In the genomic region with DNA sequence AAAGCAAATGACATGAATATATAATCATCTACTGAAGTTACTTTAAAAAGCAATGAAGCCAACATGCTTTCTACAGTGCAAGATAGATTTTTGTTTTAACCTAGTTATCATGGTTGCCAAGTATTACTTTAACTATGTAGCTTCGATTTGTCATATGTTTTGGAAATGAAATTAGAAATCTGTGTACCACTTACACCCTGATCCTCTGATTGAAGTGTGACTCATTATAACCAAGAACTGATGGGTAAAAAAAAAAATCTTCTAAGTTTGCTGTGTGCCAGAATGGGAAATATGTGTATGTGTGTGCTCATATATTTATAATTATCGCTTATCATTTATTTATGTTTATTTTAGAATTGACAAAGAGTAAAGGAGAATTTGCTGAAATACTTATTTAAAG, we compare ENCODE assay signal across 20 cellular contexts. TPM values are rescaled to one million over a fixed set of nuclear protein-coding genes. Genes with fewer than 3 reads are reported as not detected.
DNase-seq lines count a peak whose midpoint lies in the region; ATAC-seq and TF ChIP-seq lines count a peak whose summit lies in the region.
"Had no signal": no experiment of that assay in that cellular context is flagged by ENCODE, and none has a peak within 500 bp of the region (broad histone marks: within the 10 kb centered on the region; RNA-seq: fewer than 3 reads in every experiment).

No MANE protein-coding gene starts in this region.

- H3K9me3 ChIP-seq in mesenchymal stem cell (ENCODE audit: control insufficient read depth, low read length): no peaks in the 10 kb centered on the region
- H3K9me3 ChIP-seq: BLaER1 had no signal

- H3K4me3 ChIP-seq in mesenchymal stem cell (ENCODE audit: insufficient read depth in 1 of 2, low read depth in 1 of 2, low read length in 2 of 2): no peak overlapping the region
- H3K4me3 ChIP-seq: BLaER1 had no signal

- 100% methylated on average over 1 of the region's 2 CpGs for WGBS in mesenchymal stem cell

- no peak overlapping the region for H2BK5ac ChIP-seq in mesenchymal stem cell (ENCODE audit: low read depth, low read length, poor library complexity, severe bottlenecking)

- peak overlapping the region; percentile 93 for H3K27ac Mint-ChIP-seq in activated T-helper 17 cell treated with anti-CD3 and anti-CD28 coated beads, Interleukin-2, amount 50 U/mL, for 72 hours
- H3K27ac Mint-ChIP-seq in natural killer cell: peak overlapping the region; percentile 91 to 93

- H4K8ac ChIP-seq in mesenchymal stem cell (ENCODE audit: low read length): no peak overlapping the region

- peak; percentile 61 to 68 for ATAC-seq in activated CD4-positive, CD25-positive, alpha-beta regulatory T cell treated with anti-CD3 and anti-CD28 coated beads, Interleukin-2, amount 50 U/mL, for 24 hours
- peak; percentile 48 for ATAC-seq in activated T-helper 17 cell treated with anti-CD3 and anti-CD28 coated beads, Interleukin-2, amount 50 U/mL, for 72 hours (replicated peaks)
- no peak for ATAC-seq in natural killer cell
- no peak for ATAC-seq in HG03045 (IDR thresholded peaks at IDR 0.05; ENCODE audit: unreplicated experiment)

- no peak overlapping the region for H3K4ac ChIP-seq in mesenchymal stem cell (ENCODE audit: low read depth in 1 of 2, low read length in 2 of 2)

- H3K4me2 ChIP-seq in mesenchymal stem cell (ENCODE audit: low read length, poor library complexity, severe bottlenecking): no peak overlapping the region

- no peak overlapping the region for H2AK5ac ChIP-seq in mesenchymal stem cell (ENCODE audit: low read length, severe bottlenecking)

- H3K27ac ChIP-seq in mesenchymal stem cell (ENCODE audit: low read length, poor library complexity, severe bottlenecking): no peak overlapping the region
- H3K27ac ChIP-seq: parathyroid adenoma had no signal

- TF ChIP-seq CTCF in natural killer cell (IDR thresholded peaks at IDR 0.05): no peak

- peaks cover 53% of the 10 kb centered on the region for H3K4me1 Mint-ChIP-seq in activated T-helper 17 cell treated with anti-CD3 and anti-CD28 coated beads, Interleukin-2, amount 50 U/mL, for 72 hours
- H3K4me1 Mint-ChIP-seq in natural killer cell: peaks cover 68 to 77% of the 10 kb centered on the region in 2 donors

- H2BK12ac ChIP-seq in mesenchymal stem cell (ENCODE audit: low read length in 2 of 2): no peak overlapping the region

- H3K36me3 Mint-ChIP-seq in activated T-helper 17 cell treated with anti-CD3 and anti-CD28 coated beads, Interleukin-2, amount 50 U/mL, for 72 hours (ENCODE audit: low read depth): peaks cover 57% of the 10 kb centered on the region
- H3K36me3 Mint-ChIP-seq in natural killer cell: no peaks in the 10 kb centered on the region

- H3K79me1 ChIP-seq in mesenchymal stem cell (replicated peaks; ENCODE audit: low read length, poor library complexity, severe bottlenecking): no peaks in the 10 kb centered on the region

- no peak overlapping the region for H2AFZ ChIP-seq in mesenchymal stem cell (ENCODE audit: low read depth, low read length)
- H2AFZ ChIP-seq: parathyroid adenoma had no signal

- no peaks in the 10 kb centered on the region for H3K9me3 Mint-ChIP-seq in activated T-helper 17 cell treated with anti-CD3 and anti-CD28 coated beads, Interleukin-2, amount 50 U/mL, for 72 hours
- no peaks in the 10 kb centered on the region for H3K9me3 Mint-ChIP-seq in natural killer cell

- no peak overlapping the region for H3K18ac ChIP-seq in mesenchymal stem cell (ENCODE audit: low read depth in 1 of 2, low read length in 2 of 2)

- H3K27me3 ChIP-seq in mesenchymal stem cell (ENCODE audit: control insufficient read depth in 1 of 2, insufficient read depth in 1 of 2, low read length in 2 of 2): no peaks in the 10 kb centered on the region
- H3K27me3 ChIP-seq: BLaER1 had no signal

- no peak overlapping the region for H2BK15ac ChIP-seq in mesenchymal stem cell (ENCODE audit: low read depth, poor library complexity, severe bottlenecking)

- peak overlapping the region; percentile 79 for H3K4me3 Mint-ChIP-seq in activated T-helper 17 cell treated with anti-CD3 and anti-CD28 coated beads, Interleukin-2, amount 50 U/mL, for 72 hours
- H3K4me3 Mint-ChIP-seq in natural killer cell: peak overlapping the region; percentile 76

- H3K14ac ChIP-seq in mesenchymal stem cell (ENCODE audit: low read length in 2 of 2): no peak overlapping the region

- DNase-seq in activated CD4-positive, CD25-positive, alpha-beta regulatory T cell treated with anti-CD3 and anti-CD28 coated beads, Interleukin-2, amount 50 U/mL, for 72 hours: no peak
- DNase-seq in LHCN-M2 (ENCODE audit: low read depth): peak; percentile 12
- no peak for DNase-seq in natural killer cell
- no peak for DNase-seq in mesenchymal stem cell
- DNase-seq in activated effector memory CD4-positive, alpha-beta T cell treated with anti-CD3 and anti-CD28 coated beads, Interleukin-2, amount 50 U/mL, for 16 hours: no peak
- DNase-seq: 8988T; activated CD8-positive, alpha-beta memory T cell treated with anti-CD3 and anti-CD28 coated beads, Interleukin-2, amount 50 U/mL, for 4 hours; central memory CD4-positive, alpha-beta T cell; DMS153; effector CD8-positive, alpha-beta T cell; KG1; NCI-H1092 treated with DMSO at 0.1 percent for 48 hours; NCI-H510A; Right ventricle myocardium superior; stimulated activated CD4-positive, alpha-beta T cell treated with anti-CD3 and anti-CD28 coated beads, Interleukin-4, amount 100 ng/mL, for 1 hour had no signal

- H4K91ac ChIP-seq in mesenchymal stem cell (ENCODE audit: low read length): no peak overlapping the region

- H3K23ac ChIP-seq in mesenchymal stem cell (ENCODE audit: low read length in 2 of 2): no peak overlapping the region

- no peaks in the 10 kb centered on the region for H3K36me3 ChIP-seq in mesenchymal stem cell (ENCODE audit: control insufficient read depth in 1 of 2, insufficient read depth in 2 of 2, low read depth in 1 of 2, low read length in 2 of 2)

- no peak overlapping the region for H2BK120ac ChIP-seq in mesenchymal stem cell (ENCODE audit: low read depth, low read length)

- H3K27me3 Mint-ChIP-seq in activated T-helper 17 cell treated with anti-CD3 and anti-CD28 coated beads, Interleukin-2, amount 50 U/mL, for 72 hours: no peaks in the 10 kb centered on the region
- no peaks in the 10 kb centered on the region for H3K27me3 Mint-ChIP-seq in natural killer cell (ENCODE audit: low read depth in 2 of 2)

- intact Hi-C loops in natural killer cell (cut with micrococcal nuclease): loop anchor here (5.0 kb wide), 1 partner anchor 43 kb away; no protein-coding TSS in a partner anchor

- H3K4me1 ChIP-seq in mesenchymal stem cell (ENCODE audit: control insufficient read depth, insufficient read depth, low read depth, low read length): peaks cover 1% of the 10 kb centered on the region
- H3K4me1 ChIP-seq: parathyroid adenoma had no signal

- H3K9ac ChIP-seq in mesenchymal stem cell (ENCODE audit: low read length): no peak overlapping the region
- H3K9ac ChIP-seq: BLaER1, parathyroid adenoma had no signal

RNA-seq across cellular contexts. Expression of a gene that starts 9.1 kb away (rescaled TPM):
- total RNA-seq in LHCN-M2 (2014; rRNA removed) (38.5 and 46.8 TPM in 2 replicates), natural killer cell (100 to 1,000 TPM; 140 to 183 (median 166) TPM)
- polyA plus RNA-seq in LHCN-M2 (2012): 7.2 TPM
- 100 to 1,000 TPM; 107 to 110 TPM for total RNA-seq in activated T-helper 17 cell treated with anti-CD3 and anti-CD28 coated beads, Interleukin-2, amount 50 U/mL, for 72 hours
- polyA plus RNA-seq in mesenchymal stem cell (2013, experiment 1 of 2): 15.7 TPM
- 16.0 TPM for polyA plus RNA-seq in mesenchymal stem cell (2013, experiment 2 of 2)

Comparison
In these comparisons a context has a peak if more than half of its experiments do, and no peak if none do; other contexts are left out.
1. ATAC-seq: peak in activated CD4-positive, CD25-positive, alpha-beta regulatory T cell treated with anti-CD3 and anti-CD28 coated beads, Interleukin-2, amount 50 U/mL, for 24 hours (2 of 2) and activated T-helper 17 cell treated with anti-CD3 and anti-CD28 coated beads, Interleukin-2, amount 50 U/mL, for 72 hours (single experiment); none in natural killer cell (0 of 3) and HG03045 (single experiment).